In genomic region chr1:26405281-26405915, GRCh38 we compare ENCODE assay signal across 31 cellular contexts. TPM values are rescaled to one million over a fixed set of nuclear protein-coding genes. Genes with fewer than 3 reads are reported as not detected.
DNase-seq lines count a peak whose midpoint lies in the region; ATAC-seq and TF ChIP-seq lines count a peak whose summit lies in the region.
"Had no signal": no experiment of that assay in that cellular context is flagged by ENCODE, and none has a peak within 500 bp of the region (broad histone marks: within the 10 kb centered on the region; RNA-seq: fewer than 3 reads in every experiment).

No MANE protein-coding gene starts in this region.

- H3F3A ChIP-seq in PC-9 (ENCODE audit: insufficient read depth, low read depth), result peaks cover 16% of the 10 kb centered on the region; the same call in 1 of the 2 replicates

- DNase-seq in NCI-H82 (lab: John Stamatoyannopoulos, UW) (peak; percentile 62), NCI-H82 treated with DMSO at 0.1 percent for 48 hours (lab: John Stamatoyannopoulos, UW; ENCODE audit: unreplicated experiment) (no peak), PC-9 (peak; percentile 16 to 59), brain microvascular endothelial cell (peak; percentile 63), osteoblast (ENCODE audit: insufficient read length, low spot score, missing footprints) (peak; percentile 82), GM10248 (ENCODE audit: extremely low spot score) (no peak)
- DNase-seq in stimulated activated naive CD8-positive, alpha-beta T cell treated with anti-CD3 and anti-CD28 coated beads, Interleukin-15, amount 100 ng/mL, for 72 hours, result no peak
- DNase-seq: ACHN; activated CD4-positive, alpha-beta T cell treated with anti-CD3 and anti-CD28 coated beads, Interleukin-2, amount 50 U/mL, for 4 hours; activated effector memory CD4-positive, alpha-beta T cell treated with Interleukin-2 at 50 U/mL for 16 hours; activated naive CD8-positive, alpha-beta T cell treated with anti-CD3 and anti-CD28 coated beads, Interleukin-2, amount 50 U/mL, for 24 hours; C1 segment of cervical spinal cord; Calu3; caudate nucleus; dorsolateral prefrontal cortex; GDM1; heart left ventricle; Karpas-422; left ventricle myocardium superior; NCI-H187 treated with DMSO at 0.1 percent for 48 hours; NCI-H345; nephron progenitor cell; sigmoid colon; T-helper 2 cell; upper lobe of right lung had no signal

- H3K9me3 Mint-ChIP-seq in stimulated activated naive CD8-positive, alpha-beta T cell treated with anti-CD3 and anti-CD28 coated beads, Interleukin-15, amount 100 ng/mL, for 72 hours, result no peaks in the 10 kb centered on the region
- H3K9me3 Mint-ChIP-seq: activated naive CD8-positive, alpha-beta T cell treated with anti-CD3 and anti-CD28 coated beads, Interleukin-2, amount 50 U/mL, for 24 hours; nephron progenitor cell had no signal

- TF ChIP-seq CTCF in PC-9 (conservative IDR thresholded peaks at IDR 0.05) (no peak), brain microvascular endothelial cell (IDR thresholded peaks at IDR 0.05; ENCODE audit: low read depth, low read length, missing control alignments) (no peak), osteoblast (IDR thresholded peaks at IDR 0.05; ENCODE audit: extremely low read depth, low read depth, low read length) (no peak), GM10248 (IDR thresholded peaks at IDR 0.05; ENCODE audit: control extremely low read depth, extremely low read depth, low read depth, missing control alignments) (no peak)

- BruUV-seq in PC-9 (replicated peaks; lab: Mats Ljungman, UMichigan), result no TSS peak

- H3K4me2 ChIP-seq in PC-9 (peak overlapping the region; percentile 50), osteoblast (ENCODE audit: insufficient read depth, low read length) (peak overlapping the region; percentile 44)

- in situ Hi-C loops in brain microvascular endothelial cell (cut with HindIII; ENCODE audit: low pct_ligation_motif_present, low sequenced_read_pairs), result no loop called here

- H3K27me3 ChIP-seq in PC-9 (ENCODE audit: insufficient read depth, low read depth), result no peaks in the 10 kb centered on the region
- H3K27me3 ChIP-seq in brain microvascular endothelial cell (replicated peaks), result no peaks in the 10 kb centered on the region
- H3K27me3 ChIP-seq in osteoblast (ENCODE audit: insufficient read depth, low read length), result peaks cover 16% of the 10 kb centered on the region

- H3K27me3 Mint-ChIP-seq in stimulated activated naive CD8-positive, alpha-beta T cell treated with anti-CD3 and anti-CD28 coated beads, Interleukin-15, amount 100 ng/mL, for 72 hours, result peaks cover 63% of the 10 kb centered on the region

- no peak overlapping the region for H3K27ac Mint-ChIP-seq in stimulated activated naive CD8-positive, alpha-beta T cell treated with anti-CD3 and anti-CD28 coated beads, Interleukin-15, amount 100 ng/mL, for 72 hours
- H3K27ac Mint-ChIP-seq: activated naive CD8-positive, alpha-beta T cell treated with anti-CD3 and anti-CD28 coated beads, Interleukin-2, amount 50 U/mL, for 24 hours; nephron progenitor cell had no signal

- H3K9me2 ChIP-seq in PC-9 (ENCODE audit: insufficient read depth), result no peaks in the 10 kb centered on the region

- intact Hi-C loops in PC-9 (cut with micrococcal nuclease; ENCODE audit: unreplicated experiment), result no loop called here

- no peaks in the 10 kb centered on the region for H3K36me3 ChIP-seq in PC-9 (ENCODE audit: low read depth)
- no peaks in the 10 kb centered on the region for H3K36me3 ChIP-seq in brain microvascular endothelial cell (replicated peaks)
- no peaks in the 10 kb centered on the region for H3K36me3 ChIP-seq in osteoblast (ENCODE audit: insufficient read depth, low read length)
- H3K36me3 ChIP-seq: HAP-1, heart left ventricle, sigmoid colon, upper lobe of right lung had no signal

- H2AFZ ChIP-seq in PC-9 (no peak overlapping the region), osteoblast (ENCODE audit: low read length) (no peak overlapping the region)

- ATAC-seq in stimulated activated naive CD8-positive, alpha-beta T cell treated with anti-CD3 and anti-CD28 coated beads, Interleukin-15, amount 100 ng/mL, for 72 hours, result no peak
- ATAC-seq in GM18868 (IDR thresholded peaks at IDR 0.05; ENCODE audit: unreplicated experiment), result no peak
- ATAC-seq: activated naive CD8-positive, alpha-beta T cell treated with anti-CD3 and anti-CD28 coated beads, Interleukin-2, amount 50 U/mL, for 24 hours; heart left ventricle; left ventricle myocardium superior; upper lobe of right lung had no signal

- no peak overlapping the region for H3K4me3 ChIP-seq in PC-9
- H3K4me3 ChIP-seq in brain microvascular endothelial cell (ENCODE audit: low read depth, low read length), result no peak overlapping the region
- H3K4me3 ChIP-seq in osteoblast (ENCODE audit: insufficient read depth, low read length), result no peak overlapping the region
- H3K4me3 ChIP-seq: dorsolateral prefrontal cortex, HAP-1, heart left ventricle, sigmoid colon, upper lobe of right lung had no signal

- H3K4me1 ChIP-seq in PC-9 (replicated peaks; ENCODE audit: insufficient read depth), result peaks cover 12% of the 10 kb centered on the region
- H3K4me1 ChIP-seq in osteoblast (ENCODE audit: insufficient read depth, low read length), result peaks cover 4% of the 10 kb centered on the region
- H3K4me1 ChIP-seq: sigmoid colon, upper lobe of right lung had no signal

- H4K20me1 ChIP-seq in PC-9 (ENCODE audit: insufficient read depth), result no peaks in the 10 kb centered on the region
- peaks cover 2% of the 10 kb centered on the region for H4K20me1 ChIP-seq in osteoblast (ENCODE audit: insufficient read depth, low read length)

- H3K79me2 ChIP-seq in PC-9 (ENCODE audit: low read depth) (no peaks in the 10 kb centered on the region), osteoblast (ENCODE audit: insufficient read depth, low read length) (no peaks in the 10 kb centered on the region)

- no peak overlapping the region for H3K27ac ChIP-seq in PC-9
- H3K27ac ChIP-seq in brain microvascular endothelial cell, result peak overlapping the region; percentile 80
- peak overlapping the region; percentile 47 for H3K27ac ChIP-seq in osteoblast (ENCODE audit: low read depth, low read length)
- H3K27ac ChIP-seq: dorsolateral prefrontal cortex, heart left ventricle, sigmoid colon, upper lobe of right lung, VCaP had no signal

- no peaks in the 10 kb centered on the region for H3K9me3 ChIP-seq in PC-9 (ENCODE audit: insufficient read depth, low read depth)
- H3K9me3 ChIP-seq in osteoblast (ENCODE audit: low read depth, low read length), result no peaks in the 10 kb centered on the region
- H3K9me3 ChIP-seq: HAP-1, heart left ventricle, sigmoid colon, upper lobe of right lung had no signal

- CTCF ChIA-PET in PC-9 (lab: Charles Lee) (interaction anchor here (0.6 to 0.7 kb wide), 2 partner anchors 83 to 607 kb away, joined by 3 to 9 read pairs; no protein-coding TSS in a partner anchor), GM10248 (lab: Yijun Ruan, JAX) (interaction anchor here (0.7 to 5.7 kb wide), 7 partner anchors 8 to 130 kb away, joined by 3 to 42 read pairs (median 4); no protein-coding TSS in a partner anchor)

- peaks cover 18% of the 10 kb centered on the region for H3K4me1 Mint-ChIP-seq in stimulated activated naive CD8-positive, alpha-beta T cell treated with anti-CD3 and anti-CD28 coated beads, Interleukin-15, amount 100 ng/mL, for 72 hours

- POLR2A ChIA-PET in PC-9 (lab: Charles Lee; ENCODE audit: unreplicated experiment) (interaction anchor here (0.8 kb wide), 1 partner anchor 105 kb away, joined by 6 read pairs; no protein-coding TSS in a partner anchor), GM10248 (lab: Yijun Ruan, JAX) (no interaction called here)

- no peak overlapping the region for H3K4me3 Mint-ChIP-seq in stimulated activated naive CD8-positive, alpha-beta T cell treated with anti-CD3 and anti-CD28 coated beads, Interleukin-15, amount 100 ng/mL, for 72 hours
- H3K4me3 Mint-ChIP-seq: activated naive CD8-positive, alpha-beta T cell treated with anti-CD3 and anti-CD28 coated beads, Interleukin-2, amount 50 U/mL, for 24 hours; nephron progenitor cell had no signal

RNA-seq across cellular contexts. Expression of gene LIN28A, which starts 5.2 kb away (rescaled TPM):
- not detected in 2 replicates for total RNA-seq in PC-9 (2021)
- total RNA-seq in osteoblast, result not detected in 2 replicates
- total RNA-seq: Calu3, dorsolateral prefrontal cortex, left ventricle myocardium superior, mononuclear cell, posterior vena cava, sigmoid colon, SK-MEL-5, upper lobe of right lung had no signal

RNA-seq across cellular contexts. Expression of gene DHDDS, which starts 26.7 kb away (rescaled TPM):
- total RNA-seq in PC-9 (2021), result 35.4 and 41.4 TPM in 2 replicates
- total RNA-seq in osteoblast, result 56.6 and 63.3 TPM in 2 replicates

RNA-seq across cellular contexts. Expression of gene ZNF683, which starts 32.8 kb away (rescaled TPM):
- total RNA-seq in PC-9 (2021), result not detected in 2 replicates
- not detected in 2 replicates for total RNA-seq in osteoblast
- total RNA-seq: Calu3, left ventricle myocardium superior, posterior vena cava, sigmoid colon, SK-MEL-5 had no signal

RNA-seq across cellular contexts. Expression of gene CRYBG2, which starts 51.5 kb away (rescaled TPM):
- total RNA-seq in PC-9 (2021) (21.7 and 24.6 TPM in 2 replicates), osteoblast (not detected in 2 replicates)
- total RNA-seq: left ventricle myocardium superior, SK-MEL-5 had no signal

Comparison
In these comparisons a context has a peak if more than half of its experiments do, and no peak if none do; other contexts are left out.
1. DNase-seq: peak in NCI-H82 (single experiment), PC-9 (2 of 2), brain microvascular endothelial cell (single experiment) and osteoblast (single experiment); none in NCI-H82 treated with DMSO at 0.1 percent for 48 hours (single experiment), stimulated activated naive CD8-positive, alpha-beta T cell treated with anti-CD3 and anti-CD28 coated beads, Interleukin-15, amount 100 ng/mL, for 72 hours (0 of 2) and GM10248 (single experiment).